10 cellular contexts compared by ENCODE assay signal in genomic region chr2:174004900-174005605, GRCh38. TPM values are rescaled to one million over a fixed set of nuclear protein-coding genes. Genes with fewer than 3 reads are reported as not detected.
A peak's percentile ranks its signal among the peaks of the same experiment; 100 is the strongest.
DNase-seq lines count a peak whose midpoint lies in the region; ATAC-seq and TF ChIP-seq lines count a peak whose summit lies in the region.
"Had no signal": no experiment of that assay in that cellular context is flagged by ENCODE, and none has a peak within 500 bp of the region (broad histone marks: within the 10 kb centered on the region; RNA-seq: fewer than 3 reads in every experiment).

No MANE protein-coding gene starts in this region.

- H3K4me1 Mint-ChIP-seq in activated CD8-positive, alpha-beta T cell treated with anti-CD3 and anti-CD28 coated beads for 36 hours (ENCODE audit: low read depth), result no peaks in the 10 kb centered on the region
- H3K4me1 Mint-ChIP-seq in activated CD8-positive, alpha-beta T cell treated with anti-CD3 and anti-CD28 coated beads, Interleukin-2, amount 10 ng/mL, durations not matched to agents 7 days and 5 days (ENCODE audit: low read depth), result no peaks in the 10 kb centered on the region

- no peak overlapping the region for H3K4me3 ChIP-seq in stomach

- intact Hi-C loops in activated CD8-positive, alpha-beta T cell treated with anti-CD3 and anti-CD28 coated beads for 36 hours (cut with micrococcal nuclease), result no loop called here
- intact Hi-C loops in stomach (cut with DNase I; ENCODE audit: low total_unique reads), result no loop called here

- peak overlapping the region in 4 of 5 donors; percentile 7 to 67 (median 34) for H3K27ac ChIP-seq in stomach
- H3K27ac ChIP-seq: parathyroid adenoma had no signal

- H3K4me1 ChIP-seq in stomach, result peaks cover 0 to 34% (median 10%) of the 10 kb centered on the region in 4 donors
- H3K4me1 ChIP-seq: parathyroid adenoma had no signal

- TF ChIP-seq CTCF in activated CD8-positive, alpha-beta T cell treated with anti-CD3 and anti-CD28 coated beads for 36 hours (IDR thresholded peaks at IDR 0.05), result no peak
- TF ChIP-seq CTCF in stomach (IDR thresholded peaks at IDR 0.05), result no peak

- no peaks in the 10 kb centered on the region for H3K9me3 Mint-ChIP-seq in activated CD8-positive, alpha-beta T cell treated with anti-CD3 and anti-CD28 coated beads for 36 hours
- H3K9me3 Mint-ChIP-seq in activated CD8-positive, alpha-beta T cell treated with anti-CD3 and anti-CD28 coated beads, Interleukin-2, amount 10 ng/mL, durations not matched to agents 7 days and 5 days (ENCODE audit: insufficient read depth), result no peaks in the 10 kb centered on the region

- no peaks in the 10 kb centered on the region for H3K36me3 ChIP-seq in stomach

- no peak for TF ChIP-seq POLR2A in stomach (IDR thresholded peaks at IDR 0.05)

- H3K27ac Mint-ChIP-seq in activated CD8-positive, alpha-beta T cell treated with anti-CD3 and anti-CD28 coated beads for 36 hours, result no peak overlapping the region
- H3K27ac Mint-ChIP-seq in activated CD8-positive, alpha-beta T cell treated with anti-CD3 and anti-CD28 coated beads, Interleukin-2, amount 10 ng/mL, durations not matched to agents 7 days and 5 days, result no peak overlapping the region

- WGBS in stomach, 5 donors, result 47 to 72% (median 60%) methylated on average over 4 of the region's 4 CpGs

- no peaks in the 10 kb centered on the region for H3K36me3 Mint-ChIP-seq in activated CD8-positive, alpha-beta T cell treated with anti-CD3 and anti-CD28 coated beads for 36 hours (ENCODE audit: low read depth)
- H3K36me3 Mint-ChIP-seq in activated CD8-positive, alpha-beta T cell treated with anti-CD3 and anti-CD28 coated beads, Interleukin-2, amount 10 ng/mL, durations not matched to agents 7 days and 5 days (ENCODE audit: low read depth), result no peaks in the 10 kb centered on the region

- POLR2A ChIA-PET in activated CD8-positive, alpha-beta T cell treated with anti-CD3 and anti-CD28 coated beads for 36 hours (lab: Charles Lee), result no interaction called here
- POLR2A ChIA-PET in activated CD8-positive, alpha-beta T cell treated with anti-CD3 and anti-CD28 coated beads, Interleukin-2, amount 10 ng/mL, durations not matched to agents 7 days and 5 days (lab: Charles Lee), result no interaction called here

- peaks cover 5% of the 10 kb centered on the region for H3K27me3 Mint-ChIP-seq in activated CD8-positive, alpha-beta T cell treated with anti-CD3 and anti-CD28 coated beads for 36 hours
- H3K27me3 Mint-ChIP-seq in activated CD8-positive, alpha-beta T cell treated with anti-CD3 and anti-CD28 coated beads, Interleukin-2, amount 10 ng/mL, durations not matched to agents 7 days and 5 days (ENCODE audit: low read depth), result peaks cover 8% of the 10 kb centered on the region

- CTCF ChIA-PET in activated CD8-positive, alpha-beta T cell treated with anti-CD3 and anti-CD28 coated beads for 36 hours (lab: Charles Lee), result no interaction called here
- CTCF ChIA-PET in activated CD8-positive, alpha-beta T cell treated with anti-CD3 and anti-CD28 coated beads, Interleukin-2, amount 10 ng/mL, durations not matched to agents 7 days and 5 days (lab: Charles Lee), result no interaction called here

- H3K4me3 Mint-ChIP-seq in activated CD8-positive, alpha-beta T cell treated with anti-CD3 and anti-CD28 coated beads for 36 hours, result no peak overlapping the region
- H3K4me3 Mint-ChIP-seq in activated CD8-positive, alpha-beta T cell treated with anti-CD3 and anti-CD28 coated beads, Interleukin-2, amount 10 ng/mL, durations not matched to agents 7 days and 5 days, result no peak overlapping the region

- no peaks in the 10 kb centered on the region for H3K9me3 ChIP-seq in stomach

- no peaks in the 10 kb centered on the region for H3K27me3 ChIP-seq in stomach

- TF ChIP-seq EP300 in stomach (IDR thresholded peaks at IDR 0.05), result no peak

- peak; percentile 89 for ATAC-seq in activated CD8-positive, alpha-beta T cell treated with anti-CD3 and anti-CD28 coated beads for 36 hours
- ATAC-seq in activated CD8-positive, alpha-beta T cell treated with anti-CD3 and anti-CD28 coated beads, Interleukin-2, amount 10 ng/mL, durations not matched to agents 7 days and 5 days, result no peak
- peak; percentile 57 for ATAC-seq in HG03565 (IDR thresholded peaks at IDR 0.05; ENCODE audit: unreplicated experiment)

- DNase-seq in activated CD8-positive, alpha-beta T cell treated with anti-CD3 and anti-CD28 coated beads for 36 hours, result peak; percentile 23
- no peak for DNase-seq in activated CD8-positive, alpha-beta T cell treated with anti-CD3 and anti-CD28 coated beads, Interleukin-2, amount 10 ng/mL, durations not matched to agents 7 days and 5 days
- DNase-seq in fibroblast of gingiva (ENCODE audit: low read depth) (peak; percentile 72), stomach (no peak), NCI-H526 (lab: John Stamatoyannopoulos, UW) (no peak), amygdala (lab: John Stamatoyannopoulos, UW) (no peak), Ammon's horn (ENCODE audit: low spot score) (no peak)
- DNase-seq: effector CD4-positive, alpha-beta T cell had no signal

RNA-seq across cellular contexts. Expression of gene SP3, which starts 39.9 kb away (rescaled TPM):
- 10 to 100 TPM; 80.5 to 84.0 TPM for total RNA-seq in activated CD8-positive, alpha-beta T cell treated with anti-CD3 and anti-CD28 coated beads for 36 hours
- 100 to 1,000 TPM in 1 of 2 experiments, 10 to 100 TPM in 1; 95.9 to 102 TPM for total RNA-seq in activated CD8-positive, alpha-beta T cell treated with anti-CD3 and anti-CD28 coated beads, Interleukin-2, amount 10 ng/mL, durations not matched to agents 7 days and 5 days
- total RNA-seq in stomach, result 100 to 1,000 TPM in 1 of 5 donors, 10 to 100 TPM in 4; 32.4 to 147 (median 80.4) TPM
- 10 to 100 TPM; 15.0 to 21.1 (median 17.8) TPM for polyA plus RNA-seq in stomach

Comparison
In these comparisons a context has a peak if more than half of its experiments do, and no peak if none do; other contexts are left out.
1. DNase-seq: peak in activated CD8-positive, alpha-beta T cell treated with anti-CD3 and anti-CD28 coated beads for 36 hours (single experiment) and fibroblast of gingiva (single experiment); none in activated CD8-positive, alpha-beta T cell treated with anti-CD3 and anti-CD28 coated beads, Interleukin-2, amount 10 ng/mL, durations not matched to agents 7 days and 5 days (single experiment), stomach (single experiment), NCI-H526 (0 of 2), amygdala (0 of 56) and Ammon's horn (single experiment).